11 cellular contexts compared by ENCODE assay signal in the genomic region with DNA sequence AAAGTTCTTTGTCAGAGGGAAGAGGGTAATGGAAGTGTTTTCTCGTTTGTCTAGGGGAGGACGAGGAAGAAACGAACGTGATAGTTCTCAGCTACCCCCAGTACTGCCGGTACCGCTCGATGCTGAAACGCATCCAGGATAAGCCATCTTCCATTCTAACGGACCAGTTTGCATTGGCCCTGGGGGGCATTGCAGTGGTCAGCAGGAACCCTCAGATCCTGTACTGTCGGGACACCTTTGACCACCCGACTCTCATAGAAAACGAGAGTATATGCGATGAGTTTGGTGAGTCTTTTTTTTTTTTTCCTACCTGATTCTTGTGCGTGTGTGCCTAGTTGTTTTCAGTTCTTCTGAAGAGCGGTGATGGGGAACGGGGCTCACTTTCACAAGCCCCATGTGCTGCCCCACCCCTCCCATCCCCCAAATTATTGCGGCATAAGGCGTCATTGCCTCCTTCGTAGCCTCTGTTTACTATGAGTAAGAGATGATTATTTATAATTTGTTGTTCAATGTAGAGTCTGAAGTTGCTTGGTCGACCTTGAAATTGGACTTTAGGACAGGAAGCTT.
DNase-seq lines count a peak whose midpoint lies in the region; ATAC-seq and TF ChIP-seq lines count a peak whose summit lies in the region.
"Had no signal": no experiment of that assay in that cellular context is flagged by ENCODE, and none has a peak within 500 bp of the region (broad histone marks: within the 10 kb centered on the region; RNA-seq: fewer than 3 reads in every experiment).

No MANE protein-coding gene starts in this region.

- no peaks in the 10 kb centered on the region for H4K20me1 ChIP-seq in OCI-LY1 (ENCODE audit: insufficient read depth, low read length)

- no peaks in the 10 kb centered on the region for H3F3A ChIP-seq in OCI-LY1 (ENCODE audit: insufficient read depth, low read length)

- H3K4me3 ChIP-seq in GM12864 (ENCODE audit: low read depth, low read length): peak overlapping the region; percentile 52
- H3K4me3 ChIP-seq in OCI-LY1 (ENCODE audit: low read depth, low read length, poor library complexity, severe bottlenecking): peak overlapping the region; percentile 51
- H3K4me3 ChIP-seq in lower leg skin (ENCODE audit: low read depth, poor library complexity, severe bottlenecking): no peak overlapping the region

- H3K36me3 ChIP-seq in OCI-LY1 (ENCODE audit: insufficient read depth, low read length): peaks cover 31% of the 10 kb centered on the region; the same call in 1 of the 2 replicates

- H3K9me3 ChIP-seq in OCI-LY1 (ENCODE audit: low read length): no peaks in the 10 kb centered on the region

- H3K9ac ChIP-seq in OCI-LY1 (ENCODE audit: low read length): peak overlapping the region; percentile 63

- no peaks in the 10 kb centered on the region for H3K27me3 ChIP-seq in OCI-LY1 (ENCODE audit: insufficient read depth, low read length)

- TF ChIP-seq POLR2A in GM19099 (IDR thresholded peaks at IDR 0.05; ENCODE audit: extremely low read depth, insufficient read length, low read depth): peak; percentile 29
- no peak for TF ChIP-seq POLR2A in lower leg skin (IDR thresholded peaks at IDR 0.05)

- DNase-seq in GM12864 (ENCODE audit: low read depth) (peak; percentile 96), NCI-H82 (lab: John Stamatoyannopoulos, UW) (no peak), DMS 273 (lab: John Stamatoyannopoulos, UW; ENCODE audit: unreplicated experiment) (no peak), lower leg skin (ENCODE audit: low spot score in 2 of 2) (no peak), SHP77 treated with DMSO at 0.1 percent for 48 hours (lab: John Stamatoyannopoulos, UW) (no peak)
- DNase-seq: DMS153, KBM-7, nucleus accumbens had no signal

- intact Hi-C loops in lower leg skin (cut with DNase I; ENCODE audit: low total_unique reads): no loop called here

- H3K9me2 ChIP-seq in OCI-LY1 (ENCODE audit: low read depth, low read length): no peaks in the 10 kb centered on the region

- H3K27ac ChIP-seq in OCI-LY1 (ENCODE audit: low read depth, low read length, poor library complexity, severe bottlenecking): peak overlapping the region; percentile 90

- no peak overlapping the region for H2AFZ ChIP-seq in OCI-LY1 (ENCODE audit: low read length)

- peak overlapping the region; percentile 70 for H3K4me2 ChIP-seq in OCI-LY1 (ENCODE audit: low read length)

- ATAC-seq in HG02798 (IDR thresholded peaks at IDR 0.05; ENCODE audit: poor library complexity, unreplicated experiment): peak; percentile 79

- H3K4me1 ChIP-seq in OCI-LY1 (ENCODE audit: insufficient read depth, low read length, severe bottlenecking): peaks cover 98% of the 10 kb centered on the region

- TF ChIP-seq CTCF in GM12864 (IDR thresholded peaks at IDR 0.05; ENCODE audit: low read depth, low read length, missing control alignments) (no peak), OCI-LY1 (IDR thresholded peaks at IDR 0.05; ENCODE audit: low read length) (no peak), lower leg skin (IDR thresholded peaks at IDR 0.05) (no peak)

- WGBS in lower leg skin, 2 donors: 97 to 98% methylated on average over 20 of the region's 20 CpGs

- peaks cover 16% of the 10 kb centered on the region; the same call in 1 of the 2 replicates for H3K79me2 ChIP-seq in OCI-LY1 (ENCODE audit: insufficient read depth, low read length)
